Comparison of ENCODE assay signal across 29 cellular contexts in genomic region chr11:93757924-93758865, GRCh38.
"Had no signal": no experiment of that assay in that cellular context is flagged by ENCODE, and none has a peak within 500 bp of the region (broad histone marks: within the 10 kb centered on the region; RNA-seq: fewer than 3 reads in every experiment).

No MANE protein-coding gene starts in this region.

- H3K4me1 Mint-ChIP-seq: activated B cell treated with CpG ODN at 0.5 μM for 24 hours; activated CD4-positive, alpha-beta T cell treated with anti-CD3 and anti-CD28 coated beads for 36 hours; activated CD4-positive, alpha-beta T cell treated with anti-CD3 and anti-CD28 coated beads, Interleukin-2, amount 10 ng/mL, durations not matched to agents 24 days and 14 days; activated naive CD4-positive, alpha-beta T cell treated with anti-CD3 and anti-CD28 coated beads, Interleukin-2, amount 10 ng/mL, durations not matched to agents 7 days and 5 days; activated naive CD8-positive, alpha-beta T cell treated with anti-CD3 and anti-CD28 coated beads, Interleukin-2, amount 10 ng/mL, durations not matched to agents 7 days and 5 days; central memory CD8-positive, alpha-beta T cell; T-helper 17 cell had no signal

- H3K4me3 Mint-ChIP-seq: activated B cell treated with CpG ODN at 0.5 μM for 24 hours; activated CD4-positive, alpha-beta memory T cell treated with anti-CD3 and anti-CD28 coated beads for 36 hours; activated CD4-positive, alpha-beta T cell treated with anti-CD3 and anti-CD28 coated beads for 36 hours; activated CD4-positive, alpha-beta T cell treated with anti-CD3 and anti-CD28 coated beads, Interleukin-2, amount 10 ng/mL, durations not matched to agents 24 days and 14 days; activated CD8-positive, alpha-beta T cell treated with anti-CD3 and anti-CD28 coated beads, Interleukin-2, amount 10 ng/mL, durations not matched to agents 7 days and 5 days; activated naive CD4-positive, alpha-beta T cell treated with anti-CD3 and anti-CD28 coated beads, Interleukin-2, amount 10 ng/mL, durations not matched to agents 7 days and 5 days; activated naive CD8-positive, alpha-beta T cell treated with anti-CD3 and anti-CD28 coated beads, Interleukin-2, amount 10 ng/mL, durations not matched to agents 7 days and 5 days; activated T-cell treated with anti-CD3 and anti-CD28 coated beads, Interleukin-2, amount 50 U/mL, for 24 hours; activated T-cell treated with anti-CD3 and anti-CD28 coated beads, Interleukin-2, amount 50 U/mL, for 72 hours; central memory CD8-positive, alpha-beta T cell; effector memory CD8-positive, alpha-beta T cell; T-helper 17 cell; T-helper 2 cell treated with Interferon-gamma antibody and Interleukin-4, amounts not matched to agents 5 μg/mL and 100 μg/mL, for 36 hours had no signal

- DNase-seq: activated B cell treated with CpG ODN at 0.5 μM for 24 hours; activated CD4-positive, alpha-beta memory T cell treated with anti-CD3 and anti-CD28 coated beads for 36 hours; activated CD4-positive, alpha-beta T cell treated with anti-CD3 and anti-CD28 coated beads for 36 hours; activated CD4-positive, alpha-beta T cell treated with anti-CD3 and anti-CD28 coated beads, Interleukin-2, amount 10 ng/mL, durations not matched to agents 24 days and 14 days; activated CD8-positive, alpha-beta memory T cell treated with anti-CD3 and anti-CD28 coated beads, Interleukin-2, amount 50 U/mL, for 48 hours; activated CD8-positive, alpha-beta T cell treated with anti-CD3 and anti-CD28 coated beads, Interleukin-2, amount 10 ng/mL, durations not matched to agents 7 days and 5 days; activated gamma-delta T cell; activated naive CD4-positive, alpha-beta T cell; activated naive CD4-positive, alpha-beta T cell treated with anti-CD3 and anti-CD28 coated beads, Interleukin-2, amount 10 ng/mL, durations not matched to agents 7 days and 5 days; activated naive CD8-positive, alpha-beta T cell treated with anti-CD3 and anti-CD28 coated beads, Interleukin-2, amount 10 ng/mL, durations not matched to agents 7 days and 5 days; activated T-cell treated with anti-CD3 and anti-CD28 coated beads for 4 hours; activated T-cell treated with anti-CD3 and anti-CD28 coated beads, Interleukin-2, amount 50 U/mL, for 24 hours; activated T-cell treated with anti-CD3 and anti-CD28 coated beads, Interleukin-2, amount 50 U/mL, for 72 hours; brain microvascular endothelial cell; cortex of kidney; dermis blood vessel endothelial cell; effector CD4-positive, alpha-beta T cell; effector memory CD8-positive, alpha-beta T cell; erythroblast; foreskin fibroblast; head of caudate nucleus; T-helper 1 cell; T-helper 17 cell; T1000; WERI-Rb-1 had no signal

- ATAC-seq: activated CD4-positive, alpha-beta T cell treated with anti-CD3 and anti-CD28 coated beads for 36 hours; activated CD4-positive, CD25-positive, alpha-beta regulatory T cell treated with anti-CD3 and anti-CD28 coated beads, Interleukin-2, amount 50 U/mL, for 24 hours; activated CD8-positive, alpha-beta T cell treated with anti-CD3 and anti-CD28 coated beads, Interleukin-2, amount 10 ng/mL, durations not matched to agents 7 days and 5 days; activated naive CD4-positive, alpha-beta T cell treated with anti-CD3 and anti-CD28 coated beads, Interleukin-2, amount 50 U/mL, for 72 hours; activated T-cell treated with anti-CD3 and anti-CD28 coated beads, Interleukin-2, amount 50 U/mL, for 72 hours; effector memory CD8-positive, alpha-beta T cell; T-helper 17 cell had no signal

- H3K27me3 Mint-ChIP-seq: activated B cell treated with CpG ODN at 0.5 μM for 24 hours; activated CD4-positive, alpha-beta memory T cell treated with anti-CD3 and anti-CD28 coated beads for 36 hours; activated CD4-positive, alpha-beta T cell treated with anti-CD3 and anti-CD28 coated beads for 36 hours; activated CD4-positive, alpha-beta T cell treated with anti-CD3 and anti-CD28 coated beads, Interleukin-2, amount 10 ng/mL, durations not matched to agents 24 days and 14 days; activated naive CD4-positive, alpha-beta T cell treated with anti-CD3 and anti-CD28 coated beads, Interleukin-2, amount 10 ng/mL, durations not matched to agents 7 days and 5 days; activated naive CD8-positive, alpha-beta T cell treated with anti-CD3 and anti-CD28 coated beads, Interleukin-2, amount 10 ng/mL, durations not matched to agents 7 days and 5 days; activated T-cell treated with anti-CD3 and anti-CD28 coated beads, Interleukin-2, amount 50 U/mL, for 24 hours; central memory CD8-positive, alpha-beta T cell; effector memory CD8-positive, alpha-beta T cell; T-helper 17 cell had no signal

- H3K27me3 ChIP-seq: brain microvascular endothelial cell had no signal

- H3K27ac Mint-ChIP-seq: activated B cell treated with CpG ODN at 0.5 μM for 24 hours; activated CD4-positive, alpha-beta memory T cell treated with anti-CD3 and anti-CD28 coated beads for 36 hours; activated CD4-positive, alpha-beta T cell treated with anti-CD3 and anti-CD28 coated beads for 36 hours; activated CD4-positive, alpha-beta T cell treated with anti-CD3 and anti-CD28 coated beads, Interleukin-2, amount 10 ng/mL, durations not matched to agents 24 days and 14 days; activated CD8-positive, alpha-beta T cell treated with anti-CD3 and anti-CD28 coated beads, Interleukin-2, amount 10 ng/mL, durations not matched to agents 7 days and 5 days; activated naive CD4-positive, alpha-beta T cell treated with anti-CD3 and anti-CD28 coated beads, Interleukin-2, amount 10 ng/mL, durations not matched to agents 7 days and 5 days; activated naive CD4-positive, alpha-beta T cell treated with anti-CD3 and anti-CD28 coated beads, Interleukin-2, amount 50 U/mL, for 72 hours; activated naive CD8-positive, alpha-beta T cell treated with anti-CD3 and anti-CD28 coated beads, Interleukin-2, amount 10 ng/mL, durations not matched to agents 7 days and 5 days; activated T-cell treated with anti-CD3 and anti-CD28 coated beads, Interleukin-2, amount 50 U/mL, for 24 hours; activated T-cell treated with anti-CD3 and anti-CD28 coated beads, Interleukin-2, amount 50 U/mL, for 72 hours; effector memory CD8-positive, alpha-beta T cell; T-helper 17 cell; T-helper 2 cell treated with Interferon-gamma antibody and Interleukin-4, amounts not matched to agents 5 μg/mL and 100 μg/mL, for 36 hours had no signal

- H3K27ac ChIP-seq: brain microvascular endothelial cell, WERI-Rb-1 had no signal

- H3K9me3 Mint-ChIP-seq: activated B cell treated with CpG ODN at 0.5 μM for 24 hours; activated CD4-positive, alpha-beta memory T cell treated with anti-CD3 and anti-CD28 coated beads for 36 hours; activated naive CD4-positive, alpha-beta T cell treated with anti-CD3 and anti-CD28 coated beads, Interleukin-2, amount 10 ng/mL, durations not matched to agents 7 days and 5 days; activated naive CD4-positive, alpha-beta T cell treated with anti-CD3 and anti-CD28 coated beads, Interleukin-2, amount 50 U/mL, for 72 hours; activated naive CD8-positive, alpha-beta T cell treated with anti-CD3 and anti-CD28 coated beads, Interleukin-2, amount 10 ng/mL, durations not matched to agents 7 days and 5 days; activated T-cell treated with anti-CD3 and anti-CD28 coated beads, Interleukin-2, amount 50 U/mL, for 24 hours; activated T-cell treated with anti-CD3 and anti-CD28 coated beads, Interleukin-2, amount 50 U/mL, for 72 hours; central memory CD8-positive, alpha-beta T cell; effector memory CD8-positive, alpha-beta T cell; T-helper 2 cell treated with Interferon-gamma antibody and Interleukin-4, amounts not matched to agents 5 μg/mL and 100 μg/mL, for 36 hours had no signal
